In genomic region chr2:53770264-53770663, GRCh38 we compare ENCODE assay signal across 20 cellular contexts. TPM values are rescaled to one million over a fixed set of nuclear protein-coding genes. Genes with fewer than 3 reads are reported as not detected.
A peak's percentile ranks its signal among the peaks of the same experiment; 100 is the strongest.
DNase-seq lines count a peak whose midpoint lies in the region; ATAC-seq, FAIRE-seq and TF ChIP-seq lines count a peak whose summit lies in the region.
"Had no signal": no experiment of that assay in that cellular context is flagged by ENCODE, and none has a peak within 500 bp of the region (broad histone marks: within the 10 kb centered on the region; RNA-seq: fewer than 3 reads in every experiment).

No MANE protein-coding gene starts in this region.

- H3F3A ChIP-seq in DOHH2 (ENCODE audit: control insufficient read depth, insufficient read depth): peaks cover 42% of the 10 kb centered on the region

- intact Hi-C loops in activated CD4-positive, alpha-beta T cell treated with anti-CD3 and anti-CD28 coated beads for 36 hours (cut with DNase I, micrococcal nuclease): no loop called here

- peak overlapping the region; percentile 96 for H3K4me3 ChIP-seq in DOHH2 (ENCODE audit: low read length)
- H3K4me3 ChIP-seq in epithelial cell of esophagus (ENCODE audit: low read length): no peak overlapping the region
- H3K4me3 ChIP-seq: neural progenitor cell, upper lobe of right lung had no signal

- no peaks in the 10 kb centered on the region for H3K9me2 ChIP-seq in DOHH2 (replicated peaks; ENCODE audit: control insufficient read depth, low read length)

- peaks cover 50% of the 10 kb centered on the region for H3K36me3 ChIP-seq in DOHH2 (ENCODE audit: control insufficient read depth, low read length)
- H3K36me3 ChIP-seq: neural progenitor cell had no signal

- POLR2A ChIA-PET in activated CD4-positive, alpha-beta T cell treated with anti-CD3 and anti-CD28 coated beads for 36 hours (lab: Charles Lee): interaction anchor here (0.6 kb wide), 2 partner anchors 13 to 25 kb away, joined by 4 to 6 read pairs; no protein-coding TSS in a partner anchor

- peaks cover 88% of the 10 kb centered on the region for H3K79me2 ChIP-seq in DOHH2 (ENCODE audit: control insufficient read depth, low read length)

- DNase-seq in activated CD4-positive, alpha-beta T cell treated with anti-CD3 and anti-CD28 coated beads for 36 hours: no peak
- no peak for DNase-seq in activated CD4-positive, alpha-beta T cell treated with anti-CD3 and anti-CD28 coated beads for 1 hour
- DNase-seq in OCI-M1 (lab: John Stamatoyannopoulos, UW): peak; percentile 45
- DNase-seq in epithelial cell of esophagus (ENCODE audit: low read depth): peak; percentile 72
- DNase-seq in T-helper 9 cell: no peak
- DNase-seq in frontal cortex (ENCODE audit: low spot score in 2 of 2): no peak
- DNase-seq: CD8-positive, alpha-beta T cell; central memory CD4-positive, alpha-beta T cell; effector memory CD4-positive, alpha-beta T cell; hippocampal formation; kidney; mesendoderm; NCI-H187; NCI-H446; stimulated activated naive CD4-positive, alpha-beta T cell; upper lobe of right lung; WERI-Rb-1 had no signal

- peak overlapping the region; percentile 73 for H3K27ac Mint-ChIP-seq in activated CD4-positive, alpha-beta T cell treated with anti-CD3 and anti-CD28 coated beads for 36 hours
- H3K27ac Mint-ChIP-seq: neural progenitor cell had no signal

- H3K9me3 Mint-ChIP-seq in activated CD4-positive, alpha-beta T cell treated with anti-CD3 and anti-CD28 coated beads for 36 hours (ENCODE audit: low read depth): no peaks in the 10 kb centered on the region
- H3K9me3 Mint-ChIP-seq: CD8-positive, alpha-beta T cell had no signal

- peak overlapping the region; percentile 19 for H3K4me3 Mint-ChIP-seq in activated CD4-positive, alpha-beta T cell treated with anti-CD3 and anti-CD28 coated beads for 36 hours
- H3K4me3 Mint-ChIP-seq: CD8-positive, alpha-beta T cell; neural progenitor cell had no signal

- H3K27me3 Mint-ChIP-seq in activated CD4-positive, alpha-beta T cell treated with anti-CD3 and anti-CD28 coated beads for 36 hours: no peaks in the 10 kb centered on the region

- ATAC-seq in activated CD4-positive, alpha-beta T cell treated with anti-CD3 and anti-CD28 coated beads for 36 hours: peak; percentile 16
- no peak for ATAC-seq in HG03565 (IDR thresholded peaks at IDR 0.05; ENCODE audit: unreplicated experiment)
- ATAC-seq: CD8-positive, alpha-beta T cell; upper lobe of right lung had no signal

- H3K27me3 ChIP-seq in DOHH2 (ENCODE audit: control insufficient read depth, low read length): no peaks in the 10 kb centered on the region
- H3K27me3 ChIP-seq: neural progenitor cell, upper lobe of right lung had no signal

- peaks cover 5% of the 10 kb centered on the region; the same call in 1 of the 2 replicates for H4K20me1 ChIP-seq in DOHH2 (ENCODE audit: control insufficient read depth, insufficient read depth, low read depth, low read length)

- H3K9me3 ChIP-seq in DOHH2 (ENCODE audit: control insufficient read depth, insufficient read depth, low read length): no peaks in the 10 kb centered on the region
- H3K9me3 ChIP-seq: upper lobe of right lung had no signal

- TF ChIP-seq CTCF in DOHH2 (IDR thresholded peaks at IDR 0.05; ENCODE audit: low read depth, low read length, poor library complexity, severe bottlenecking) (no peak), epithelial cell of esophagus (IDR thresholded peaks at IDR 0.05; ENCODE audit: insufficient read depth, low read depth, low read length, missing control alignments) (no peak)

- CTCF ChIA-PET in activated CD4-positive, alpha-beta T cell treated with anti-CD3 and anti-CD28 coated beads for 36 hours (lab: Charles Lee): interaction anchor here (0.6 to 2.1 kb wide), 3 partner anchors 17 to 68 kb away, joined by 3 to 8 read pairs (median 3); partner anchors contain the start of genes ASB3 and ERLEC1

- peak overlapping the region; percentile 79 for H3K4me2 ChIP-seq in DOHH2 (ENCODE audit: low read length)
- H3K4me2 ChIP-seq: neural progenitor cell had no signal

- no peak overlapping the region for H3K27ac ChIP-seq in DOHH2 (ENCODE audit: low read depth, low read length)
- H3K27ac ChIP-seq: neural progenitor cell, upper lobe of right lung, WERI-Rb-1 had no signal

- peaks cover 26% of the 10 kb centered on the region for H3K36me3 Mint-ChIP-seq in activated CD4-positive, alpha-beta T cell treated with anti-CD3 and anti-CD28 coated beads for 36 hours (ENCODE audit: low read depth)

- peaks cover 32% of the 10 kb centered on the region for H3K4me1 ChIP-seq in DOHH2 (ENCODE audit: control insufficient read depth, low read length)

- no peak for FAIRE-seq in frontal cortex (lab: Jason Lieb, UNC)
- FAIRE-seq: kidney had no signal

- H3K4me1 Mint-ChIP-seq in activated CD4-positive, alpha-beta T cell treated with anti-CD3 and anti-CD28 coated beads for 36 hours: peaks cover 31% of the 10 kb centered on the region

RNA-seq across cellular contexts. Expression of gene CHAC2, which starts 2.7 kb away (rescaled TPM):
- total RNA-seq in activated CD4-positive, alpha-beta T cell treated with anti-CD3 and anti-CD28 coated beads for 36 hours: 10 to 100 TPM; 15.8 to 17.4 TPM
- 6.5 TPM for total RNA-seq in frontal cortex

RNA-seq across cellular contexts. Expression of gene ASB3, which starts 16.5 kb away (rescaled TPM):
- 10 to 100 TPM; 17.3 to 23.4 TPM for total RNA-seq in activated CD4-positive, alpha-beta T cell treated with anti-CD3 and anti-CD28 coated beads for 36 hours
- total RNA-seq in frontal cortex: 80.7 TPM

RNA-seq across cellular contexts. Expression of gene ERLEC1, which starts 16.6 kb away (rescaled TPM):
- 10 to 100 TPM; 18.3 to 20.5 TPM for total RNA-seq in activated CD4-positive, alpha-beta T cell treated with anti-CD3 and anti-CD28 coated beads for 36 hours
- 54.2 TPM for total RNA-seq in frontal cortex

Comparison
In these comparisons a context has a peak if more than half of its experiments do, and no peak if none do; other contexts are left out.
1. DNase-seq: peak in OCI-M1 (single experiment) and epithelial cell of esophagus (single experiment); none in activated CD4-positive, alpha-beta T cell treated with anti-CD3 and anti-CD28 coated beads for 36 hours (single experiment), activated CD4-positive, alpha-beta T cell treated with anti-CD3 and anti-CD28 coated beads for 1 hour (single experiment), T-helper 9 cell (single experiment) and frontal cortex (0 of 2).